Comparison of ENCODE assay signal across 8 cellular contexts in genomic region chrX:37876716-37877115, GRCh38.
"Had no signal": no experiment of that assay in that cellular context is flagged by ENCODE, and none has a peak within 500 bp of the region (broad histone marks: within the 10 kb centered on the region; RNA-seq: fewer than 3 reads in every experiment).

No MANE protein-coding gene starts in this region.

- ATAC-seq: HepG2 had no signal

- H3K9ac ChIP-seq: KMS-11 had no signal

- H3K27ac Mint-ChIP-seq: IgD-negative memory B cell had no signal

- H3K4me1 Mint-ChIP-seq: IgD-negative memory B cell had no signal

- FAIRE-seq: HepG2, HTR-8/SVneo had no signal

- H3K36me3 Mint-ChIP-seq: IgD-negative memory B cell had no signal

- H3K27ac ChIP-seq: HL-60, KMS-11 had no signal

- H3K4me3 Mint-ChIP-seq: IgD-negative memory B cell had no signal

- H3K4me2 ChIP-seq: KMS-11 had no signal

- H3K9me3 Mint-ChIP-seq: IgD-negative memory B cell had no signal

- DNase-seq: IMR-90, KBM-7, KG1 had no signal
